26 cellular contexts compared by ENCODE assay signal in the genomic region with DNA sequence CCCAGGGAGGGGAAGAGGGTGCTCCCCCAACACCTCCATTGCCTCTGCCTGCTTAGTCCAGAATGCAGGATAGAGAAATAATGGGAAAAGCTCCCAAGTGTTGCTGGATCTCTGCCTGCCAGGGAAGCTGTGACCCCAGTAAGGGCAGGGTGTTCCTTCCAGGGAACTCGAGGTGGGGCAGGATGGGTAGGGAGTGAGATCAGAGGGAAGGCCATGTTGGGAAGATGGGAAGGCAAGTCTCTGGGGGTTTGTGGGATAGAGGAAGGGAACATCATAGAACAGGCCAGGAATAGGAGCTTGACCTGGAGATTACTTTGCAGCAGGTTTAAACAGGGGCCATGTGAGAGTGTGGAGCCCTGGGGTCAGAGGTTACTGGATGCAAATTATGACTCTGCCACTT. TPM values are rescaled to one million over a fixed set of nuclear protein-coding genes. Genes with fewer than 3 reads are reported as not detected.
DNase-seq lines count a peak whose midpoint lies in the region; ATAC-seq, FAIRE-seq and TF ChIP-seq lines count a peak whose summit lies in the region.
"Had no signal": no experiment of that assay in that cellular context is flagged by ENCODE, and none has a peak within 500 bp of the region (broad histone marks: within the 10 kb centered on the region; RNA-seq: fewer than 3 reads in every experiment).

No MANE protein-coding gene starts in this region.

- H3K9me3 Mint-ChIP-seq in nephron progenitor cell = no peaks in the 10 kb centered on the region
- H3K9me3 Mint-ChIP-seq: CD4-positive, alpha-beta memory T cell; GM23338 had no signal

- no peak overlapping the region for H2AK5ac ChIP-seq in H1 (ENCODE audit: low read depth, low read length)

- FAIRE-seq in H1 (lab: Jason Lieb, UNC) = no peak
- FAIRE-seq: GM12878 had no signal

- H2BK20ac ChIP-seq in H1 (ENCODE audit: low read length) = no peak overlapping the region

- TF ChIP-seq POLR2A in H1 (IDR thresholded peaks at IDR 0.05; ENCODE audit: control extremely low read depth in 1 of 2, low read depth in 2 of 2, low read length in 2 of 2) = no peak

- H3K27ac ChIP-seq in HEK293 (ENCODE audit: extremely low read depth, low read depth, low read length) (no peak overlapping the region), H1 (ENCODE audit: low read depth, low read length) (no peak overlapping the region), right atrium auricular region (no peak overlapping the region)
- H3K27ac ChIP-seq: BLaER1 treated with 17β-estradiol and CSF1 and Interleukin-3, amounts not matched to agents 10 nM and 100 nM; PC-9 had no signal

- no peaks in the 10 kb centered on the region for H3K79me2 ChIP-seq in H1 (ENCODE audit: control insufficient read depth in 1 of 2, insufficient read depth in 2 of 2, low read length in 2 of 2)

- H3K4me2 ChIP-seq in H1 (ENCODE audit: insufficient read depth in 1 of 2, low read depth in 2 of 2, low read length in 2 of 2) = no peak overlapping the region
- H3K4me2 ChIP-seq: BLaER1 treated with 17β-estradiol and CSF1 and Interleukin-3, amounts not matched to agents 10 nM and 100 nM; GM23338; PC-9 had no signal

- no peaks in the 10 kb centered on the region for H3K27me3 Mint-ChIP-seq in nephron progenitor cell (ENCODE audit: low read depth, poor library complexity)

- H2BK120ac ChIP-seq in H1 (replicated peaks; ENCODE audit: low read depth, low read length) = no peak overlapping the region

- H3K27me3 ChIP-seq in H1 (replicated peaks in 1 of 4; ENCODE audit: control insufficient read depth in 3 of 4, extremely low read depth in 1 of 4, insufficient read depth in 3 of 4, low read length in 3 of 4) (no peaks in the 10 kb centered on the region), right atrium auricular region (no peaks in the 10 kb centered on the region)
- H3K27me3 ChIP-seq: BLaER1 treated with 17β-estradiol and CSF1 and Interleukin-3, amounts not matched to agents 10 nM and 100 nM had no signal

- H3K27ac Mint-ChIP-seq in nephron progenitor cell = peak overlapping the region; percentile 86
- H3K27ac Mint-ChIP-seq: GM23338 had no signal

- ATAC-seq in sciatic nerve (peak; percentile 95), HG02840 (IDR thresholded peaks at IDR 0.05; ENCODE audit: low FRiP score, unreplicated experiment) (no peak)
- ATAC-seq: GM12878, GM23338, HCT116 had no signal

- H3K23me2 ChIP-seq in H1 (ENCODE audit: low read depth, low read length) = no peaks in the 10 kb centered on the region

- CTCF ChIA-PET in HEK293 (lab: Yijun Ruan, JAX) (interaction anchor here (0.6 to 1.4 kb wide), 6 partner anchors 42 to 591 kb away, joined by 3 to 5 read pairs (median 3); no protein-coding TSS in a partner anchor), H1 (lab: Charles Lee; ENCODE audit: partially characterized antibody) (interaction anchor here (0.6 to 1.9 kb wide), 3 partner anchors 87 to 151 kb away, joined by 3 to 5 read pairs (median 4); no protein-coding TSS in a partner anchor)

- no peak for TF ChIP-seq EP300 in H1 (IDR thresholded peaks at IDR 0.05; ENCODE audit: borderline replicate concordance in 1 of 2, low read depth in 2 of 2, low read length in 2 of 2)

- POLR2A ChIA-PET in HEK293 (lab: Yijun Ruan, JAX) (no interaction called here), H1 (lab: Charles Lee; ENCODE audit: partially characterized antibody) (interaction anchor here (0.5 to 17.0 kb wide), 11 partner anchors 8 to 186 kb away, joined by 3 to 95 read pairs (median 4); no protein-coding TSS in a partner anchor)

- H3K4ac ChIP-seq in H1 (replicated peaks; ENCODE audit: insufficient read length, low read depth, low read length) = no peak overlapping the region

- no peak overlapping the region for H3K4me3 Mint-ChIP-seq in nephron progenitor cell
- H3K4me3 Mint-ChIP-seq: CD4-positive, alpha-beta memory T cell; GM23338 had no signal

- H3K18ac ChIP-seq in H1 (ENCODE audit: extremely low read depth, low read length) = no peak overlapping the region

- H4K91ac ChIP-seq in H1 (replicated peaks; ENCODE audit: insufficient read length, low read length) = no peak overlapping the region

- H2BK12ac ChIP-seq in H1 (ENCODE audit: low read depth, low read length) = peak overlapping the region; percentile 50; the same call in 1 of the 2 replicates

- intact Hi-C loops in sciatic nerve (cut with DNase I) = no loop called here

- H4K8ac ChIP-seq in H1 (ENCODE audit: extremely low read depth, insufficient read depth, low read length) = no peak overlapping the region

- peaks cover 21% of the 10 kb centered on the region for H3K36me3 Mint-ChIP-seq in nephron progenitor cell (ENCODE audit: low read depth)

- H3K23ac ChIP-seq in H1 (ENCODE audit: insufficient read length) = no peak overlapping the region

- no peak overlapping the region for H2BK15ac ChIP-seq in H1 (ENCODE audit: low read length)

- H3K4me3 ChIP-seq in HEK293 (ENCODE audit: low read depth, low read length) (no peak overlapping the region), H1 (ENCODE audit: extremely low read depth in 1 of 4, insufficient read depth in 2 of 4, low read depth in 3 of 4, low read length in 4 of 4) (no peak overlapping the region), right atrium auricular region (no peak overlapping the region)
- H3K4me3 ChIP-seq: BLaER1 treated with 17β-estradiol and CSF1 and Interleukin-3, amounts not matched to agents 10 nM and 100 nM; GM12878; GM23338; PC-9 had no signal

- H3K36me3 ChIP-seq in HEK293 (ENCODE audit: control insufficient read depth in 2 of 2, insufficient read depth in 1 of 2, low read length in 2 of 2) (no peaks in the 10 kb centered on the region), H1 (ENCODE audit: control insufficient read depth in 2 of 4, insufficient read depth in 4 of 4, low read length in 3 of 4) (peaks cover 2 to 6% (median 4%) of the 10 kb centered on the region in 4 experiments; a peak in 5 of 8 replicates), right atrium auricular region (no peaks in the 10 kb centered on the region)
- H3K36me3 ChIP-seq: BLaER1 treated with 17β-estradiol and CSF1 and Interleukin-3, amounts not matched to agents 10 nM and 100 nM had no signal

- no peaks in the 10 kb centered on the region for H4K20me1 ChIP-seq in H1 (replicated peaks in 1 of 2; ENCODE audit: control insufficient read depth in 1 of 2, insufficient read depth in 2 of 2, low read length in 2 of 2)
- H4K20me1 ChIP-seq: BLaER1 treated with 17β-estradiol and CSF1 and Interleukin-3, amounts not matched to agents 10 nM and 100 nM had no signal

- no peak overlapping the region for H3K14ac ChIP-seq in H1 (ENCODE audit: insufficient read length)

- H2AFZ ChIP-seq in H1 (ENCODE audit: low read length) = no peak overlapping the region
- H2AFZ ChIP-seq: GM23338, PC-9 had no signal

- peak overlapping the region; percentile 44; the same call in 1 of the 2 replicates for H2BK5ac ChIP-seq in H1 (ENCODE audit: low read depth, low read length)

- no peak overlapping the region for H3K56ac ChIP-seq in H1 (replicated peaks; ENCODE audit: insufficient read length, low read depth, low read length)

- H3K4me1 ChIP-seq in HEK293 (ENCODE audit: control insufficient read depth, insufficient read depth, low read length) = no peaks in the 10 kb centered on the region
- H3K4me1 ChIP-seq in H1 (replicated peaks in 1 of 4; ENCODE audit: control insufficient read depth in 3 of 4, insufficient read depth in 4 of 4, low read length in 3 of 4) = peaks cover 6 to 16% (median 12%) of the 10 kb centered on the region in 4 experiments
- no peaks in the 10 kb centered on the region for H3K4me1 ChIP-seq in right atrium auricular region

- H3K4me1 Mint-ChIP-seq in nephron progenitor cell = peaks cover 53% of the 10 kb centered on the region

- TF ChIP-seq CTCF in HEK293 (tag by site-specific recombination; IDR thresholded peaks at IDR 0.05) (no peak), H1 (IDR thresholded peaks at IDR 0.05; ENCODE audit: control extremely low read depth in 1 of 3, insufficient read depth in 1 of 3, low read depth in 1 of 3, low read length in 3 of 3) (no peak), nephron progenitor cell (IDR thresholded peaks at IDR 0.05) (no peak), right atrium auricular region (IDR thresholded peaks at IDR 0.05) (no peak)

- no peaks in the 10 kb centered on the region for H3K9me3 ChIP-seq in HEK293 (ENCODE audit: control insufficient read depth, insufficient read depth, low read depth, low read length)
- no peaks in the 10 kb centered on the region for H3K9me3 ChIP-seq in H1 (ENCODE audit: insufficient read depth in 2 of 2, low read depth in 1 of 2, low read length in 1 of 2)
- no peaks in the 10 kb centered on the region for H3K9me3 ChIP-seq in right atrium auricular region
- H3K9me3 ChIP-seq: BLaER1 treated with 17β-estradiol and CSF1 and Interleukin-3, amounts not matched to agents 10 nM and 100 nM; Caco-2 had no signal

- 100% methylated on average over 1 of the region's 1 CpG; no CpG with 5 or more reads in 1 of the 2 experiments for WGBS in H1 (ENCODE audit: extremely low coverage in 1 of 2, insufficient coverage in 1 of 2, insufficient read length in 1 of 2, insufficient replicate concordance in 2 of 2, low coverage in 1 of 2, low lambda C conversion rate in 2 of 2, missing lambda C conversion rate in 1 of 2), 2 experiments

- DNase-seq in H1 (ENCODE audit: low read depth in 1 of 2, low spot score in 2 of 2) = no peak
- no peak for DNase-seq in nephron progenitor cell
- no peak for DNase-seq in sciatic nerve (ENCODE audit: low spot score)
- DNase-seq in T1000 (lab: John Stamatoyannopoulos, UW) = no peak
- DNase-seq in activated CD4-positive, alpha-beta T cell treated with anti-CD3 and anti-CD28 coated beads, Interleukin-2, amount 50 U/mL, for 1 hour = no peak
- no peak for DNase-seq in right atrium auricular region (ENCODE audit: low spot score)
- DNase-seq: 8988T; Caco-2; CD4-positive, alpha-beta memory T cell; DMS 273 treated with DMSO at 0.1 percent for 48 hours; DND-41; KBM-7; NCI-H1092; NCI-H146; NCI-H2029; NCI-H510A; NCI-H748 treated with DMSO at 0.1 percent for 48 hours; PC-9; RPMI8226; SHP77 treated with DMSO at 0.1 percent for 48 hours had no signal

- no peak overlapping the region for H4K5ac ChIP-seq in H1 (ENCODE audit: insufficient read length, low read depth, low read length)

- TF ChIP-seq RAD21 in H1 (IDR thresholded peaks at IDR 0.05 in 1 of 2, conservative IDR thresholded peaks at IDR 0.05 in 1 of 2; ENCODE audit: low read depth in 2 of 2, low read length in 2 of 2) = no peak

- H3K9ac ChIP-seq in H1 (replicated peaks in 1 of 4; ENCODE audit: extremely low read depth in 1 of 4, low read depth in 3 of 4, low read length in 3 of 4) = no peak overlapping the region
- H3K9ac ChIP-seq: BLaER1 treated with 17β-estradiol and CSF1 and Interleukin-3, amounts not matched to agents 10 nM and 100 nM had no signal

- peaks cover 3% of the 10 kb centered on the region; the same call in 1 of the 2 replicates for H3K79me1 ChIP-seq in H1 (ENCODE audit: low read depth, low read length)

RNA-seq across cellular contexts. Expression of a gene that starts 16.4 kb away (rescaled TPM):
- total RNA-seq in H1 (2021; fragmentation: NEBNext Ultra II Directional; extraction: Animal tissue kit (Norgen Biotek cat#: 25700)) = 230 and 239 TPM in 2 replicates
- 308 and 434 TPM in 2 replicates for polyA plus RNA-seq in H1 (2011; rRNA removed)
- 236 TPM for polyA plus RNA-seq in H1 (2011; cell fraction: cytosol; rRNA removed)
- polyA plus RNA-seq in H1 (2011; cell fraction: nucleus; rRNA removed) = 357 TPM
- polyA plus RNA-seq in H1 (2012, experiment 1 of 2) = 162 to 242 TPM (median 209 TPM) in 4 replicates
- polyA plus RNA-seq in H1 (2012, experiment 2 of 2) = 247 TPM
- polyA plus RNA-seq in H1 (2013, experiment 1 of 2) = 529 TPM
- 510 TPM for polyA plus RNA-seq in H1 (2013, experiment 2 of 2)
- 208 and 234 TPM in 2 replicates for polyA minus RNA-seq in H1 (2011; rRNA and poly(A)+ RNA removed)
- 142 TPM for polyA minus RNA-seq in H1 (2011; cell fraction: cytosol; rRNA and poly(A)+ RNA removed)
- 197 TPM for polyA minus RNA-seq in H1 (2011; cell fraction: nucleus; rRNA and poly(A)+ RNA removed)
- 968 TPM for total RNA-seq in sciatic nerve
- 10 to 100 TPM; 25.0 to 51.5 TPM for total RNA-seq in right atrium auricular region
